ENCODE assay signal across 17 cellular contexts in the genomic region with DNA sequence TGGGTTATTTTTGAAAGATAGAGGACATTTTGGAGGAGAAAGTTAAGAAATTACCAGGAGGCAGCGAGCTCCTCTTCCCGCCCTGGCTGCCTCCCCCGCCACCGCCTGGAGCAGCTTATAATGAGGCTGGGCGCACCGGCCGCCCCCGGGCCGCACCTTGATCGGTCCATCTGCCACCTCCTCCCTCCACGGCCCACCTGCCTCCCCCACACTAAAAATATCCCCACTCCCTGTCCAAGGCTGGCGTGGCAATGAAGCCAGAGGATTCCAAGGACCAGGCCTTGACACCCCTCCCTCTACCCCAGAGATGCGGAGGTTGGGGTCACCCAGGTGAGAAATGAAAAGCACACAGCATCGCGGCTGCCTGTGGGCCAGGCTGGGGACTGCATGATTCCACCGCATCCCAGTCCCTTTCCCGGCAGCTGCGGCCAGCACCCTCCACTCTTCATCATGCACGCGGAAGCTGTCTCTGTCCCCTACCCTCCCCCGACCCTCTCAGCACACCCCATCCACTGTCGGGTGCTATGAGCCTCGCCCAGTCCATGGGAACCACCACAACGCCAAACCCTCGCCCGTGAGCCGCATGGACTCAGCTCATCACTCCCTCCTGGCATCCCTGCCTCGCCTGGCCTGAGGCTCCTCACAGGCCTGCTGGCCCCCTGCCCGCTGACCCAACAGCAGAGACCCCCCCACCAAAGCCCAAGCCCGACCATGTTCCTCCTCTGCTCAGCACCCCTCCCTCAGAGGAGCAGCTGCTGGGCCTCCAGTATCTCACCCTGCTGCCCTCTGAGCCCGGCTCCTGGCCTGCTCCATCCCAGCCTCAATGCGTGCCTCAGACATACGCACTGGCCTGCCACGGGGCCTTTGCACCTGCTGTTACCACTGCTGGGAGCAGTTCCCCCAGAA. TPM values are rescaled to one million over a fixed set of nuclear protein-coding genes. Genes with fewer than 3 reads are reported as not detected.
"Had no signal": no experiment of that assay in that cellular context is flagged by ENCODE, and none has a peak within 500 bp of the region (broad histone marks: within the 10 kb centered on the region; RNA-seq: fewer than 3 reads in every experiment).

No MANE protein-coding gene starts in this region.

- H3K27ac ChIP-seq: ascending aorta, esophagus squamous epithelium, foreskin keratinocyte, heart left ventricle, neutrophil, right lobe of liver, SK-N-MC, upper lobe of left lung had no signal

- H3K4me3 ChIP-seq: ascending aorta, esophagus squamous epithelium, heart left ventricle, right lobe of liver, SK-N-MC, upper lobe of left lung had no signal

- DNase-seq: activated B cell treated with CpG ODN at 0.5 μM for 24 hours; activated CD4-positive, alpha-beta T cell treated with anti-CD3 and anti-CD28 coated beads, Interleukin-2, amount 50 U/mL, for 4 hours; activated gamma-delta T cell; activated T-cell treated with anti-CD3 and anti-CD28 coated beads, Interleukin-2, amount 50 U/mL, for 4 hours; esophagus squamous epithelium; foreskin keratinocyte; islet precursor cell; right lobe of liver; stimulated activated CD4-positive, alpha-beta T cell treated with anti-CD3 and anti-CD28 coated beads, Interleukin-1b, Interleukin-23, amount 100 ng/mL, for 48 hours; stimulated activated naive B cell treated with anti-CD40 and anti-IgM and Interleukin-4, amounts not matched to agents 10 μg/mL and 1 μg/mL and 100 μg/mL, for 72 hours; substantia nigra had no signal

- H3K27ac Mint-ChIP-seq: activated B cell treated with CpG ODN at 0.5 μM for 24 hours; stimulated activated naive B cell treated with anti-CD40 and anti-IgM and Interleukin-4, amounts not matched to agents 10 μg/mL and 1 μg/mL and 100 μg/mL, for 72 hours had no signal

- H3K9me3 ChIP-seq: ascending aorta, esophagus squamous epithelium, heart left ventricle, neutrophil, right lobe of liver, upper lobe of left lung had no signal

- H3K27me3 ChIP-seq: ascending aorta, esophagus squamous epithelium, heart left ventricle, neutrophil, right lobe of liver, upper lobe of left lung had no signal

- H3K36me3 ChIP-seq: ascending aorta, esophagus squamous epithelium, heart left ventricle, neutrophil, upper lobe of left lung had no signal

- H3K4me1 ChIP-seq: ascending aorta, foreskin keratinocyte had no signal

- H3K36me3 Mint-ChIP-seq: stimulated activated naive B cell treated with anti-CD40 and anti-IgM and Interleukin-4, amounts not matched to agents 10 μg/mL and 1 μg/mL and 100 μg/mL, for 72 hours had no signal

- H3K4me3 Mint-ChIP-seq: activated B cell treated with CpG ODN at 0.5 μM for 24 hours; activated T-cell treated with anti-CD3 and anti-CD28 coated beads, Interleukin-2, amount 50 U/mL, for 4 hours; stimulated activated naive B cell treated with anti-CD40 and anti-IgM and Interleukin-4, amounts not matched to agents 10 μg/mL and 1 μg/mL and 100 μg/mL, for 72 hours had no signal

- H3K9me3 Mint-ChIP-seq: activated B cell treated with CpG ODN at 0.5 μM for 24 hours; activated T-cell treated with anti-CD3 and anti-CD28 coated beads, Interleukin-2, amount 50 U/mL, for 4 hours; stimulated activated naive B cell treated with anti-CD40 and anti-IgM and Interleukin-4, amounts not matched to agents 10 μg/mL and 1 μg/mL and 100 μg/mL, for 72 hours had no signal

- ATAC-seq: activated T-cell treated with anti-CD3 and anti-CD28 coated beads, Interleukin-2, amount 50 U/mL, for 4 hours; foreskin keratinocyte; heart left ventricle; right lobe of liver; stimulated activated naive B cell treated with anti-CD40 and anti-IgM and Interleukin-4, amounts not matched to agents 10 μg/mL and 1 μg/mL and 100 μg/mL, for 72 hours had no signal

RNA-seq across cellular contexts. Expression of a gene that starts 50.0 kb away (rescaled TPM):
- total RNA-seq: activated B cell treated with CpG ODN at 0.5 μM for 24 hours, foreskin keratinocyte had no signal

RNA-seq across cellular contexts. Expression of a gene that starts 51.9 kb away (rescaled TPM):
- total RNA-seq: activated B cell treated with CpG ODN at 0.5 μM for 24 hours; activated T-cell treated with anti-CD3 and anti-CD28 coated beads, Interleukin-2, amount 50 U/mL, for 4 hours; ascending aorta; esophagus squamous epithelium; foreskin keratinocyte; mesenteric fat pad had no signal
- polyA plus RNA-seq: foreskin keratinocyte, heart left ventricle had no signal
